10 cellular contexts compared by ENCODE assay signal in the genomic region with DNA sequence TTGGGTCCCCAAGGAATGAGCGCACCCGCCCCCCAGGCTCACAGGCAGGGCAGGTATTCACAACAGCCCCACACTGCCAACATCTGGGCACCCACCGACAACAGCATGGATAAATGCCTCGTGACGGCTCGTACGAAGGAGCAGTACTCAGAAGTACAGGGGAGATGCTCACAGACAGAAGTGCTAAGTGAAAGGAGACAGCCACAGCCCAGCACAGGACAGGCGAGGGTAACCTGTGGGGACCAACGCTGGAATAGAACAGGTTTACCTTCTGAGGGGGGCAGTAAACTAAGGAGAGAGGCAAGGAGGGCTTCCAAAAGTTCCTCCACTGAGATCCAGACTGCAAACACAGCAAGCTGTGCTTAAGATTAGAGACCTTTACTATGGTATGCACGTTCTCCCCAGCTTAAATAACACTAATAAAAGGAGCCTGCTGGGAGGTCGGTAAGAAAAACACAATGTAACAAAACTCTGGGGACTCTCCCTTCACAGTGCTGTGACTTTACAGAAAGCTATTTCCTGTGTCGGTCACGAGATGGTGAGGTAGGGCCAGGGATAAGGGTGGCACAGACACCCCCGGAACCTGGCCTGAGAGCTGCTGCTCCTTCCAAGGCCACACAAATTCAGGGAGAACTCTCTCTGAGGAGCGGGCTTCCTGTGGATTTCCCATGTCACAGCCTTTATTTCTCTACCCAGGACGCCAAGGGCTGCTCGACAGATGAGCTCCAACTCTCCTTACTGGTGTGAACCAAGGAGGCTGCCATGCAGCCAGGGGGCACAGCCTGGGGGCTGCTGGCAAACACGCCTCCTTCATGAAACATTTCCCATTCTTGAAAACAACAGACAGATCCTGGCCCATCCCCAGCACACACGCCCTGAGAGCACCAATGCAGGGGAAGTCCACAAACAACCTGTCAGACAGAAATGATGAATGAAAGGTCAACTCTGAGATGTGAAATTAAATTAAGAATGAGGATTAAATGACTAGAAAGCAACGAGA. TPM values are rescaled to one million over a fixed set of nuclear protein-coding genes. Genes with fewer than 3 reads are reported as not detected.
DNase-seq lines count a peak whose midpoint lies in the region; ATAC-seq and TF ChIP-seq lines count a peak whose summit lies in the region.
"Had no signal": no experiment of that assay in that cellular context is flagged by ENCODE, and none has a peak within 500 bp of the region (broad histone marks: within the 10 kb centered on the region; RNA-seq: fewer than 3 reads in every experiment).

No MANE protein-coding gene starts in this region.

- intact Hi-C loops in heart right ventricle (cut with DNase I) (no loop called here), Right ventricle myocardium inferior (cut with DNase I) (no loop called here), testis (cut with DNase I; ENCODE audit: low total_unique reads) (no loop called here)

- H3K36me3 ChIP-seq in heart right ventricle (peaks cover 0 to 98% (median 59%) of the 10 kb centered on the region in 9 donors), testis (ENCODE audit: low read depth, missing control alignments) (no peaks in the 10 kb centered on the region)

- H3K27ac Mint-ChIP-seq in central memory CD8-positive, alpha-beta T cell (ENCODE audit: low read depth), result peak overlapping the region; percentile 99

- WGBS in heart right ventricle, 2 donors, result 68 to 77% methylated on average over 20 of the region's 20 CpGs
- 48 to 75% methylated on average over 19 to 20 of the region's 20 CpGs for WGBS in testis, 2 donors

- ATAC-seq in heart right ventricle, result peak in 5 of 8 donors; percentile 11 to 64 (median 57)
- no peak for ATAC-seq in Right ventricle myocardium inferior
- peak; percentile 33 for ATAC-seq in HG03175 (IDR thresholded peaks at IDR 0.05; ENCODE audit: unreplicated experiment)
- ATAC-seq in central memory CD8-positive, alpha-beta T cell (replicated peaks; ENCODE audit: extremely low read depth, poor library complexity, severe bottlenecking), result peak; percentile 52

- no peak for TF ChIP-seq CTCF in heart right ventricle (IDR thresholded peaks at IDR 0.05)
- no peak for TF ChIP-seq CTCF in testis (IDR thresholded peaks at IDR 0.05)

- H3K9me3 Mint-ChIP-seq in central memory CD8-positive, alpha-beta T cell, result no peaks in the 10 kb centered on the region

- H3K27me3 ChIP-seq in heart right ventricle (no peaks in the 10 kb centered on the region), testis (no peaks in the 10 kb centered on the region)

- H3K27me3 Mint-ChIP-seq in central memory CD8-positive, alpha-beta T cell, result no peaks in the 10 kb centered on the region

- H3K27ac ChIP-seq in heart right ventricle (peak overlapping the region in 4 of 10 donors; percentile 19 to 58 (median 40)), testis (peak overlapping the region; percentile 68 to 80)

- H3K4me3 ChIP-seq in heart right ventricle (no peak overlapping the region), testis (no peak overlapping the region)

- DNase-seq in heart right ventricle (no peak), Right ventricle myocardium inferior (ENCODE audit: missing footprints) (no peak), testis (peak; percentile 88), cerebellum (ENCODE audit: low spot score) (no peak)
- peak in 1 of 2 donors; percentile 48 for DNase-seq in central memory CD8-positive, alpha-beta T cell (ENCODE audit: low spot score in 2 of 2)
- DNase-seq in stimulated activated CD4-positive, alpha-beta T cell treated with anti-CD3 and anti-CD28 coated beads, Interleukin-4, amount 100 ng/mL, for 1 hour, result no peak
- DNase-seq in stimulated activated naive CD4-positive, alpha-beta T cell (lab: John Stamatoyannopoulos, UW), result no peak
- DNase-seq: DND-41, trophoblast cell had no signal

- H3K9me3 ChIP-seq in heart right ventricle, result no peaks in the 10 kb centered on the region
- H3K9me3 ChIP-seq in testis, result no peaks in the 10 kb centered on the region

- H3K4me1 Mint-ChIP-seq in central memory CD8-positive, alpha-beta T cell, result peaks cover 67% of the 10 kb centered on the region

- peaks cover 69% of the 10 kb centered on the region for H3K36me3 Mint-ChIP-seq in central memory CD8-positive, alpha-beta T cell (ENCODE audit: insufficient read depth)

- TF ChIP-seq POLR2A in testis (IDR thresholded peaks at IDR 0.05), result no peak

- H3K4me1 ChIP-seq in heart right ventricle (peaks cover 0 to 52% (median 16%) of the 10 kb centered on the region in 9 donors), testis (peaks cover 21% of the 10 kb centered on the region)

- peak overlapping the region; percentile 78 for H3K4me3 Mint-ChIP-seq in central memory CD8-positive, alpha-beta T cell

RNA-seq across cellular contexts. Expression of a gene that starts 26.3 kb away (rescaled TPM):
- 10 to 100 TPM; 14.5 to 23.7 (median 15.5) TPM for total RNA-seq in heart right ventricle
- polyA plus RNA-seq in heart right ventricle, result 10 to 100 TPM; 14.3 to 15.6 TPM
- total RNA-seq in Right ventricle myocardium inferior, result 16.3 TPM
- 10 to 100 TPM; 81.3 to 83.7 TPM for total RNA-seq in testis
- 59.7 TPM for polyA plus RNA-seq in testis (ENCODE audit: insufficient read depth, low read depth, low replicate concordance)
- total RNA-seq in cerebellum, result 48.1 TPM

RNA-seq across cellular contexts. Expression of a gene that starts 55.9 kb away (rescaled TPM):
- 1 to 10 TPM in 4 of 10 donors, under 1 TPM in 5, not detected in 1; 0.24 to 3.3 (median 0.93) TPM for total RNA-seq in heart right ventricle
- polyA plus RNA-seq in heart right ventricle, result under 1 TPM; 0.07 to 0.09 TPM
- 0.68 TPM for total RNA-seq in Right ventricle myocardium inferior
- total RNA-seq in testis, result 10 to 100 TPM; 10.0 to 18.0 TPM
- 42.3 TPM for polyA plus RNA-seq in testis (ENCODE audit: insufficient read depth, low read depth, low replicate concordance)
- total RNA-seq in cerebellum, result 7.0 TPM
